Comparison of ENCODE assay signal across 18 cellular contexts in the genomic region with DNA sequence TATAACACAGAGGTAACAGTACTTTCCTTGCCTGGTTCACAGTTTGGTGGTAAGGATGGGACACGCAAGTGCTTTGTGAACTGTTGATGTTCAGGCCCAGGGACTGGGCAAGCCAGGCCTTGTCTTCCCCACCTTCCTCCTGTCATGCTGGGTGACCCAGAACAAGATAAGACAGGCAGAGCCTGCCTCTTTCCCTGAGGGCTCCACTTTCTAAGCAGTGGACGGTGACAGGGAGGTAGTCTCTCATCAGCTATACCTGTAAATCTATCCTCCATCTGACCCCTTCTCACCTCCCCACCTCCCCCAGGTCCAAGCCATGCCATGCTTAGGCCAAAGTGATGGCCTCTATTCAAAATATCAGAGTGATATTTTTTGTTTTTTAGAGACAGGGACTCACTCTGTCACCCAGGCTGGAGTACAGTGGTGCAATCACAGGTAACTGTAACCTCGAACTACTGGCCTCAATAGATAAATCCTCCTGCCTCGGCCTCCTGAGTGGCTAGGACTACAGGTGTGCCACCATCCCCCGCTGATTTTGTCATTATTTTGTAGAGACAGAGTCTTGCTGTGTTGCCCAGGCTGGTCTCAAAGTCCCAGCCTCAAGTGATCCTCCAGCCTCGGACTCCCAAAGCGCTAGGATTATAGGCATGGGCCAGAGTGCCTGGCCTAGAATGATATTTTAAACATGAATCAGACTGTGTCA. TPM values are rescaled to one million over a fixed set of nuclear protein-coding genes. Genes with fewer than 3 reads are reported as not detected.
A peak's percentile ranks its signal among the peaks of the same experiment; 100 is the strongest.
DNase-seq lines count a peak whose midpoint lies in the region; ATAC-seq and TF ChIP-seq lines count a peak whose summit lies in the region.
"Had no signal": no experiment of that assay in that cellular context is flagged by ENCODE, and none has a peak within 500 bp of the region (broad histone marks: within the 10 kb centered on the region; RNA-seq: fewer than 3 reads in every experiment).

No MANE protein-coding gene starts in this region.

- H2AFZ ChIP-seq in PC-3 (ENCODE audit: low read length): no peak overlapping the region

- H3K27me3 ChIP-seq in AG04450 (ENCODE audit: control insufficient read depth, insufficient read depth, low read length): no peaks in the 10 kb centered on the region
- H3K27me3 ChIP-seq in adipocyte (replicated peaks; ENCODE audit: control insufficient read depth, insufficient read depth, low read length): no peaks in the 10 kb centered on the region
- no peaks in the 10 kb centered on the region for H3K27me3 ChIP-seq in left ventricle myocardium inferior (ENCODE audit: low read depth)
- H3K27me3 ChIP-seq in PC-3 (ENCODE audit: low read length): no peaks in the 10 kb centered on the region

- no peaks in the 10 kb centered on the region for H3K27me3 Mint-ChIP-seq in progenitor cell of endocrine pancreas

- POLR2A ChIA-PET in AG04450 (lab: Yijun Ruan, JAX): interaction anchor here (0.9 to 1.6 kb wide), 4 partner anchors 12 to 112 kb away, joined by 3 to 8 read pairs (median 5); partner anchors contain the start of gene PDLIM1
- POLR2A ChIA-PET in PC-3 (lab: Charles Lee; ENCODE audit: unreplicated experiment): no interaction called here

- H3K9me2 ChIP-seq in PC-3 (replicated peaks; ENCODE audit: low read length): no peaks in the 10 kb centered on the region

- H3K9ac ChIP-seq in adipocyte (ENCODE audit: low read length) (peak overlapping the region; percentile 50), PC-3 (ENCODE audit: low read length) (no peak overlapping the region)

- H3K27ac ChIP-seq in AG04450 (ENCODE audit: low read depth, low read length) (peak overlapping the region; percentile 84), left ventricle myocardium inferior (replicated peaks) (peak overlapping the region; percentile 78), PC-3 (ENCODE audit: low read length) (no peak overlapping the region)

- DNase-seq in AG04450 (ENCODE audit: low read depth, low spot score): no peak
- no peak for DNase-seq in adipocyte (ENCODE audit: low read depth)
- no peak for DNase-seq in left ventricle myocardium inferior
- DNase-seq in progenitor cell of endocrine pancreas (ENCODE audit: low spot score, unreplicated experiment): no peak
- no peak for DNase-seq in AG20443 (ENCODE audit: low spot score)
- no peak for DNase-seq in PC-3
- DNase-seq in Kasumi-1 (lab: John Stamatoyannopoulos, UW): no peak
- DNase-seq: activated naive CD4-positive, alpha-beta T cell treated with anti-CD3 and anti-CD28 coated beads, Interleukin-2, amount 50 U/mL, for 16 hours; DMS 273 treated with DMSO at 0.1 percent for 48 hours; NCI-H1417 treated with DMSO at 0.1 percent for 48 hours; NCI-H69; posterior cingulate gyrus had no signal

- H3K4me1 ChIP-seq in adipocyte (ENCODE audit: control insufficient read depth, insufficient read depth, low read length): peaks cover 20% of the 10 kb centered on the region
- peaks cover 81% of the 10 kb centered on the region for H3K4me1 ChIP-seq in left ventricle myocardium inferior
- H3K4me1 ChIP-seq in PC-3 (ENCODE audit: insufficient read depth, low read length): peaks cover 22% of the 10 kb centered on the region

- peaks cover 21% of the 10 kb centered on the region for H3K79me2 ChIP-seq in PC-3 (ENCODE audit: low read length)

- peak overlapping the region; percentile 43 for H3K27ac Mint-ChIP-seq in progenitor cell of endocrine pancreas

- no peak overlapping the region for H3K4me3 ChIP-seq in AG04450 (ENCODE audit: low read depth, low read length)
- H3K4me3 ChIP-seq in adipocyte (ENCODE audit: low read length): no peak overlapping the region
- no peak overlapping the region for H3K4me3 ChIP-seq in left ventricle myocardium inferior
- no peak overlapping the region for H3K4me3 ChIP-seq in PC-3 (ENCODE audit: low read length)

- H3K9me3 Mint-ChIP-seq in progenitor cell of endocrine pancreas (ENCODE audit: low read depth): no peaks in the 10 kb centered on the region

- H3F3A ChIP-seq in PC-3 (ENCODE audit: low read length, unreplicated experiment): no peaks in the 10 kb centered on the region

- H3K36me3 ChIP-seq in adipocyte (ENCODE audit: control insufficient read depth, insufficient read depth, low read length, severe bottlenecking) (peaks cover 24% of the 10 kb centered on the region), left ventricle myocardium inferior (peaks cover 52% of the 10 kb centered on the region), PC-3 (ENCODE audit: low read depth, low read length) (peaks cover 26% of the 10 kb centered on the region; the same call in 1 of the 2 replicates)

- peaks cover 8% of the 10 kb centered on the region for H3K36me3 Mint-ChIP-seq in progenitor cell of endocrine pancreas (ENCODE audit: insufficient read depth)

- BruUV-seq in PC-3 (replicated peaks; lab: Mats Ljungman, UMichigan): no TSS peak

- no peaks in the 10 kb centered on the region for H3K9me3 ChIP-seq in AG04450 (ENCODE audit: control insufficient read depth, insufficient read depth, low read length)
- H3K9me3 ChIP-seq in adipocyte (ENCODE audit: control insufficient read depth, low read length): no peaks in the 10 kb centered on the region
- no peaks in the 10 kb centered on the region for H3K9me3 ChIP-seq in left ventricle myocardium inferior (replicated peaks)
- no peaks in the 10 kb centered on the region for H3K9me3 ChIP-seq in PC-3 (ENCODE audit: low read length)

- ATAC-seq in GM21367 (IDR thresholded peaks at IDR 0.05; ENCODE audit: unreplicated experiment) (no peak), PC-3 (no peak)

- H3K4me1 Mint-ChIP-seq in progenitor cell of endocrine pancreas (ENCODE audit: low read depth): peaks cover 17% of the 10 kb centered on the region

- TF ChIP-seq CTCF in AG04450 (IDR thresholded peaks at IDR 0.05; ENCODE audit: low read depth, low read length) (no peak), left ventricle myocardium inferior (IDR thresholded peaks at IDR 0.05; ENCODE audit: borderline replicate concordance) (no peak), progenitor cell of endocrine pancreas (IDR thresholded peaks at IDR 0.05; ENCODE audit: unreplicated experiment) (no peak), PC-3 (conservative IDR thresholded peaks at IDR 0.05; ENCODE audit: low read depth, low read length) (no peak)

- no peaks in the 10 kb centered on the region for H4K20me1 ChIP-seq in PC-3 (ENCODE audit: low read length)

- H3K4me3 Mint-ChIP-seq in progenitor cell of endocrine pancreas (ENCODE audit: low read depth): no peak overlapping the region

- intact Hi-C loops in left ventricle myocardium inferior (cut with micrococcal nuclease) (loop anchor here (5.0 kb wide), 1 partner anchor 114 kb away; no protein-coding TSS in a partner anchor), PC-3 (cut with micrococcal nuclease) (loop anchor here (5.0 to 10.0 kb wide), 2 partner anchors 39 to 63 kb away; no protein-coding TSS in a partner anchor)

- no peak overlapping the region for H3K4me2 ChIP-seq in PC-3 (ENCODE audit: low read length)

- CTCF ChIA-PET in AG04450 (lab: Charles Lee) (interaction anchor here (0.9 to 18.8 kb wide), 8 partner anchors 12 to 133 kb away, joined by 3 to 507 read pairs (median 16); no protein-coding TSS in a partner anchor), PC-3 (lab: Charles Lee) (no interaction called here)

RNA-seq across cellular contexts. Expression of gene PDLIM1, which starts 42.8 kb away (rescaled TPM):
- polyA plus RNA-seq in AG04450 (2011; rRNA removed): 255 and 334 TPM in 2 replicates
- 269 and 320 TPM in 2 replicates for polyA minus RNA-seq in AG04450 (2011; rRNA and poly(A)+ RNA removed)
- total RNA-seq in left ventricle myocardium inferior: 358 TPM
- total RNA-seq in progenitor cell of endocrine pancreas: 113 and 118 TPM in 2 replicates
- 28.2 and 48.7 TPM in 2 replicates for total RNA-seq in PC-3 (2014; rRNA removed)

RNA-seq across cellular contexts. Expression of gene ACSM6, which starts 54.0 kb away (rescaled TPM):
- polyA plus RNA-seq in AG04450 (2011; rRNA removed): not detected in 2 replicates
- polyA minus RNA-seq in AG04450 (2011; rRNA and poly(A)+ RNA removed): not detected in 2 replicates
- total RNA-seq in left ventricle myocardium inferior (not detected), progenitor cell of endocrine pancreas (not detected in 2 replicates), PC-3 (2014; rRNA removed) (not detected in 2 replicates)
- total RNA-seq: A673; dermis blood vessel endothelial cell; HT1080; subcutaneous adipose tissue; T-helper 1 cell treated with Interleukin-12 subunit alpha and Interleukin-12 subunit beta and Interleukin-4 antibody, amounts not matched to agents 30 ng/mL and 1 ng/mL, for 36 hours had no signal
